Comparison of ENCODE assay signal across 1 cellular context in genomic region chr3:37906734-37907282, GRCh38.
TF ChIP-seq lines count a peak whose summit lies in the region.

No MANE protein-coding gene starts in this region.

TF ChIP-seq in WTC11, 78 proteins besides CTCF, POLR2A, EP300 and RAD21 (continued from another document):
- no peak for TF ChIP-seq AR (CRISPR knock-in tag; IDR thresholded peaks at IDR 0.05)
- no peak for TF ChIP-seq E2F1 (CRISPR knock-in tag; IDR thresholded peaks at IDR 0.05)
